Comparison of ENCODE assay signal across 8 cellular contexts in the genomic region with DNA sequence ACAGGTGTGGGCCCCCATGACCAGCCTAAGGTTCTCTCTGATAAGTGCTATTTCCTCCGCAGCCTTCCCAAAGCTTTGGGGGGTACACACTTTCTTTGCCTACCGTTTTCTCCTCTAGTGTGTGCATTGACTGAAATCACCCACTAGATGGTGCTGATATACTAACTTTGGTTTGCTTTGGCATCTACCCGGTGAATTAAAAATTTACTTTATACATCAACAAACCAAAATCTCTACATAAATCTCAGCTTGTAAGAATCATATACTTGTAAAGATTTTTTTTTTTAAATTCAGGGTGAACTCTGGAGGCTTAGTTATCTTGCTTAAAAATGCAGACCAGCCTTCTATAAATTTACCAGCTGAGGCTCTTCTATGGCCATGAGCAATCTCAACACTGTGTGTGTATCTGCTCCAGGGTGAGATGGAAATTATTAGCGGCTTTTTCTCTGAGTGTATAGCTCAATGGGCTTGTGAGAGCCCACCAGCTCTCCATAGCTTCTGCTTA.
DNase-seq lines count a peak whose midpoint lies in the region; ATAC-seq and TF ChIP-seq lines count a peak whose summit lies in the region.

No MANE protein-coding gene starts in this region.

- TF ChIP-seq CTCF in MCF 10A (IDR thresholded peaks at IDR 0.05; ENCODE audit: unreplicated experiment) (peak; percentile 67), liver (IDR thresholded peaks at IDR 0.05; ENCODE audit: low read depth, low read length, missing input control) (peak; percentile 67)

- ATAC-seq in GM21515 (IDR thresholded peaks at IDR 0.05; ENCODE audit: unreplicated experiment) (peak; percentile 51), HG02642 (IDR thresholded peaks at IDR 0.05; ENCODE audit: poor library complexity, unreplicated experiment) (no peak)

- H3K4me3 ChIP-seq in liver (ENCODE audit: low read depth in 1 of 3, low read length in 3 of 3): no peak overlapping the region

- no peak overlapping the region for H3K9ac ChIP-seq in liver (ENCODE audit: low read depth in 1 of 2, low read length in 2 of 2)

- H3K36me3 ChIP-seq in liver (ENCODE audit: control insufficient read depth in 4 of 4, insufficient read depth in 3 of 4, low read depth in 1 of 4, low read length in 3 of 4): no peaks in the 10 kb centered on the region

- POLR2A ChIA-PET in MCF 10A (lab: Yijun Ruan, JAX): interaction anchor here (0.6 to 1.4 kb wide), 2 partner anchors 10 to 53 kb away, joined by 3 to 4 read pairs; no protein-coding TSS in a partner anchor

- 6% methylated on average over 4 of the region's 4 CpGs for WGBS in liver

- no peaks in the 10 kb centered on the region for H3K4me1 ChIP-seq in liver (ENCODE audit: control insufficient read depth in 4 of 4, insufficient read depth in 4 of 4, low read length in 3 of 4)

- no TSS peak for BruUV-seq in MCF 10A (replicated peaks; lab: Mats Ljungman, UMichigan)

- peaks cover 6% of the 10 kb centered on the region for H3K36me3 Mint-ChIP-seq in MCF 10A (ENCODE audit: insufficient read depth, unreplicated experiment)

- H3K9me3 ChIP-seq in liver (ENCODE audit: control insufficient read depth in 4 of 4, low read length in 3 of 4): no peaks in the 10 kb centered on the region

- H3K9me3 Mint-ChIP-seq in MCF 10A (ENCODE audit: unreplicated experiment): no peaks in the 10 kb centered on the region

- peak; percentile 82 to 83 for TF ChIP-seq RAD21 in liver (IDR thresholded peaks at IDR 0.05)

- DNase-seq in COLO829 (ENCODE audit: low spot score): peak; percentile 63
- peak; percentile 40 for DNase-seq in NCI-H226
- DNase-seq in MCF 10A (ENCODE audit: unreplicated experiment): peak; percentile 70
- no peak for DNase-seq in NCI-H1930 (lab: John Stamatoyannopoulos, UW)
- DNase-seq in effector CD8-positive, alpha-beta T cell (lab: John Stamatoyannopoulos, UW): no peak

- H3K4me1 Mint-ChIP-seq in MCF 10A (ENCODE audit: insufficient read depth, unreplicated experiment): peaks cover 45% of the 10 kb centered on the region

- intact Hi-C loops in MCF 10A (cut with micrococcal nuclease): loop anchor here (1.0 to 2.0 kb wide), 2 partner anchors 79 to 517 kb away; no protein-coding TSS in a partner anchor

- H3K27ac Mint-ChIP-seq in MCF 10A (ENCODE audit: low read depth, unreplicated experiment): peak overlapping the region; percentile 86

- H3K27me3 ChIP-seq in liver (ENCODE audit: control insufficient read depth in 4 of 4, insufficient read depth in 4 of 4, low read length in 3 of 4): peaks cover 0 to 3% (median 0%) of the 10 kb centered on the region in 4 donors

- H3K27me3 Mint-ChIP-seq in MCF 10A (ENCODE audit: insufficient read depth, unreplicated experiment): no peaks in the 10 kb centered on the region

- CTCF ChIA-PET in MCF 10A (lab: Yijun Ruan, JAX): interaction anchor here (0.6 to 10.9 kb wide), 91 partner anchors 9 to 1799 kb away, joined by 3 to 169 read pairs (median 4); partner anchors contain the start of gene PAPPA

- H3K27ac ChIP-seq in liver (ENCODE audit: low read depth in 1 of 2, low read length in 2 of 2): no peak overlapping the region

- no peak overlapping the region for H3K4me3 Mint-ChIP-seq in MCF 10A (ENCODE audit: unreplicated experiment)

TF ChIP-seq in liver, 16 proteins besides CTCF, POLR2A, EP300 and RAD21:
- TF ChIP-seq EGR1 (IDR thresholded peaks at IDR 0.05; ENCODE audit: low read depth in 2 of 2) (no peak), HNF4G (IDR thresholded peaks at IDR 0.05) (no peak), RXRA (IDR thresholded peaks at IDR 0.05) (no peak), FOXA1 (IDR thresholded peaks at IDR 0.05) (no peak), SP1 (IDR thresholded peaks at IDR 0.05) (no peak), REST (IDR thresholded peaks at IDR 0.05) (no peak), TAF1 (conservative IDR thresholded peaks at IDR 0.05) (no peak), YY1 (IDR thresholded peaks at IDR 0.05) (no peak), HNF4A (conservative IDR thresholded peaks at IDR 0.05) (no peak), FOXA2 (IDR thresholded peaks at IDR 0.05) (no peak), NR2F2 (IDR thresholded peaks at IDR 0.05) (no peak), GABPA (IDR thresholded peaks at IDR 0.05 in 1 of 2, conservative IDR thresholded peaks at IDR 0.05 in 1 of 2) (no peak), ATF3 (IDR thresholded peaks at IDR 0.05) (no peak)
- TF ChIP-seq, protein P1, sequence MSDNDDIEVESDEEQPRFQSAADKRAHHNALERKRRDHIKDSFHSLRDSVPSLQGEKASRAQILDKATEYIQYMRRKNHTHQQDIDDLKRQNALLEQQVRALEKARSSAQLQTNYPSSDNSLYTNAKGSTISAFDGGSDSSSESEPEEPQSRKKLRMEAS (IDR thresholded peaks at IDR 0.05): no peak

Comparison
In these comparisons a context has a peak if more than half of its experiments do, and no peak if none do; other contexts are left out.
1. DNase-seq: peak in COLO829 (single experiment), NCI-H226 (single experiment) and MCF 10A (single experiment); none in NCI-H1930 (0 of 2) and effector CD8-positive, alpha-beta T cell (single experiment).